Comparison of ENCODE assay signal across 13 cellular contexts in the genomic region with DNA sequence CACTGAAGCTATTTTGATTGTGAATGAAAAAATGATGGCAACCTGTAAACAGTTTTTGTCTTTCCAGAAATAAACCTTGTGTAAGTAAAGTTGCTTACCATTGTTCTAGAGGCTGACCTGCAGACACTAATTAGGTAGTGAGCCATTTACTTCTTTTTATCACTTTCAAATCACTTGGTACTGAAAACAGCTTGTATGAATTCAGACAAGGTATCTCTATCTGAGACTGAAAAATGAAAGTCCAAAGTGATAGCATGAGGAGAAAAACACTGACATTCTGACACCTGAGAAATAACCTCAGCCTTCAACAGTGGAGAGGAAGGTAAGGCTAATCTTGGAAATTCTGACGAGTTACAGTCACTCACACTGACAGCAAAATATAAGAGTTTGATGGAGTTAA.
"Had no signal": no experiment of that assay in that cellular context is flagged by ENCODE, and none has a peak within 500 bp of the region (broad histone marks: within the 10 kb centered on the region; RNA-seq: fewer than 3 reads in every experiment).

No MANE protein-coding gene starts in this region.

- ATAC-seq: activated CD4-positive, alpha-beta T cell treated with anti-CD3 and anti-CD28 coated beads for 36 hours; body of pancreas; esophagus mucosa; left lung; pancreas; stimulated activated effector memory CD8-positive, alpha-beta T cell treated with anti-CD3 and anti-CD28 coated beads, Interleukin-12 subunit alpha, Interleukin-12 subunit beta, amount 100 ng/mL, for 72 hours had no signal

- DNase-seq: activated CD4-positive, alpha-beta memory T cell treated with anti-CD3 and anti-CD28 coated beads for 36 hours; activated CD4-positive, alpha-beta T cell treated with anti-CD3 and anti-CD28 coated beads for 36 hours; activated effector memory CD4-positive, alpha-beta T cell treated with Interleukin-2 at 50 U/mL for 16 hours; activated T-cell treated with anti-CD3 and anti-CD28 coated beads, Interleukin-2, amount 50 U/mL, for 24 hours; amygdala; body of pancreas; caudate nucleus; left lung; naive B cell; pancreas; retina had no signal
